In genomic region chr9:109968702-109969450, GRCh38 we compare ENCODE assay signal across 8 cellular contexts.
DNase-seq lines count a peak whose midpoint lies in the region; ATAC-seq, FAIRE-seq and TF ChIP-seq lines count a peak whose summit lies in the region.

No MANE protein-coding gene starts in this region.

- peak; percentile 67; the same call in 2 of the 3 replicates for ATAC-seq in K562
- peak in 1 of 2 donors; percentile 61 for ATAC-seq in lower lobe of right lung
- ATAC-seq in HG03039 (IDR thresholded peaks at IDR 0.05; ENCODE audit: unreplicated experiment) = no peak
- no peak for ATAC-seq in GM19397 (IDR thresholded peaks at IDR 0.05; ENCODE audit: unreplicated experiment)

- peak; percentile 12 for DNase-seq in DMS153 (lab: John Stamatoyannopoulos, UW)
- DNase-seq in HTR-8/SVneo (ENCODE audit: insufficient read length, low spot score) = peak; percentile 29
- DNase-seq in K562 (ENCODE audit: extremely low read depth in 1 of 4, low spot score in 3 of 4) = no peak
- DNase-seq in lower lobe of right lung = no peak
- DNase-seq in tibial artery = no peak
- DNase-seq in COR-L47 (lab: John Stamatoyannopoulos, UW) = no peak

- no peaks in the 10 kb centered on the region for H3K27me3 ChIP-seq in K562 (ENCODE audit: control insufficient read depth in 2 of 2, insufficient read depth in 2 of 2, low read length in 2 of 2)
- H3K27me3 ChIP-seq in lower lobe of right lung (ENCODE audit: low read depth) = no peaks in the 10 kb centered on the region
- H3K27me3 ChIP-seq in tibial artery = no peaks in the 10 kb centered on the region

- intact Hi-C loops in K562 (cut with micrococcal nuclease) = no loop called here
- intact Hi-C loops in lower lobe of right lung (cut with DNase I) = no loop called here
- intact Hi-C loops in tibial artery (cut with DNase I; ENCODE audit: low total_unique reads) = loop anchor here (10.0 kb wide), 1 partner anchor 1096 kb away; no protein-coding TSS in a partner anchor

- H3K9ac ChIP-seq in K562 (ENCODE audit: insufficient read depth in 1 of 2, low read depth in 2 of 2, low read length in 2 of 2) = no peak overlapping the region

- H3K4me1 ChIP-seq in K562 (replicated peaks in 1 of 2; ENCODE audit: control insufficient read depth in 2 of 2, insufficient read depth in 2 of 2, low read length in 2 of 2) = no peaks in the 10 kb centered on the region
- H3K4me1 ChIP-seq in lower lobe of right lung = peaks cover 47% of the 10 kb centered on the region
- H3K4me1 ChIP-seq in tibial artery = peaks cover 0 to 25% (median 7%) of the 10 kb centered on the region in 4 donors

- POLR2A ChIA-PET in K562 (lab: Yijun Ruan, JAX) = interaction anchor here (1.0 kb wide), 1 partner anchor 12 kb away, joined by 3 read pairs; no protein-coding TSS in a partner anchor

- CTCF ChIA-PET in K562 (lab: Yijun Ruan, JAX; ENCODE audit: low intra/inter-chr PET ratio) = no interaction called here

- H4K20me1 ChIP-seq in K562 (replicated peaks; ENCODE audit: control insufficient read depth, insufficient read depth, low read length) = no peaks in the 10 kb centered on the region; the same call in 1 of the 2 replicates

- no peak for TF ChIP-seq EP300 in K562 (IDR thresholded peaks at IDR 0.05; ENCODE audit: low read length)

- no peaks in the 10 kb centered on the region for H3K79me2 ChIP-seq in K562 (ENCODE audit: control insufficient read depth, insufficient read depth, low read length)

- BruUV-seq in K562 (replicated peaks; lab: Mats Ljungman, UMichigan) = no TSS peak

- FAIRE-seq in HTR-8/SVneo (lab: Jason Lieb, UNC) = no peak
- no peak for FAIRE-seq in K562 (lab: Jason Lieb, UNC)

- H3K4me2 ChIP-seq in K562 (ENCODE audit: insufficient read depth, low read length) = no peak overlapping the region

- H3K36me3 ChIP-seq in K562 (ENCODE audit: control insufficient read depth, insufficient read depth, low read length) (no peaks in the 10 kb centered on the region), lower lobe of right lung (no peaks in the 10 kb centered on the region), tibial artery (no peaks in the 10 kb centered on the region)

- H2AFZ ChIP-seq in K562 (ENCODE audit: low read depth, low read length) = no peak overlapping the region

- H3K9me3 ChIP-seq in K562 (replicated peaks; ENCODE audit: control insufficient read depth, insufficient read depth, low read depth, low read length) (no peaks in the 10 kb centered on the region), lower lobe of right lung (no peaks in the 10 kb centered on the region), tibial artery (no peaks in the 10 kb centered on the region)

- no peak for TF ChIP-seq CTCF in K562 (IDR thresholded peaks at IDR 0.05 in 2 of 3, conservative IDR thresholded peaks at IDR 0.05 in 1 of 3; ENCODE audit: insufficient read depth in 2 of 3, low read depth in 1 of 3, low read length in 3 of 3)
- TF ChIP-seq CTCF in lower lobe of right lung (IDR thresholded peaks at IDR 0.05) = peak; percentile 29
- no peak for TF ChIP-seq CTCF in tibial artery (IDR thresholded peaks at IDR 0.05)

- H3K4me3 ChIP-seq in K562 = no peak overlapping the region
- H3K4me3 ChIP-seq in lower lobe of right lung = no peak overlapping the region
- H3K4me3 ChIP-seq in tibial artery = no peak overlapping the region

- TF ChIP-seq POLR2A in K562 (conservative IDR thresholded peaks at IDR 0.05) = no peak

- 1% methylated on average over 9 of the region's 9 CpGs for WGBS in K562 (ENCODE audit: insufficient coverage, low coverage, missing lambda C conversion rate)

- H3K27ac ChIP-seq in K562 (ENCODE audit: extremely low read depth, low read depth, low read length) = no peak overlapping the region
- peak overlapping the region; percentile 64 for H3K27ac ChIP-seq in lower lobe of right lung
- H3K27ac ChIP-seq in tibial artery = peak overlapping the region in 1 of 2 donors; percentile 26

- in situ Hi-C loops in K562 (cut with MboI) = no loop called here

- no peaks in the 10 kb centered on the region for H3K9me1 ChIP-seq in K562 (ENCODE audit: control insufficient read depth, insufficient read depth, low read length)

- TF ChIP-seq RAD21 in K562 (CRISPR knock-in tag; conservative IDR thresholded peaks at IDR 0.05 in 1 of 2, IDR thresholded peaks at IDR 0.05 in 1 of 2) = no peak

TF ChIP-seq in K562, 482 proteins besides CTCF, POLR2A, EP300 and RAD21:
- no peak for TF ChIP-seq PML (IDR thresholded peaks at IDR 0.05; ENCODE audit: low read length)
- no peak for TF ChIP-seq ELK1 (CRISPR knock-in tag; IDR thresholded peaks at IDR 0.05)
- no peak for TF ChIP-seq HDAC6 (IDR thresholded peaks at IDR 0.05; ENCODE audit: low read depth, low read length)
- TF ChIP-seq MAX (CRISPR knock-in tag; IDR thresholded peaks at IDR 0.05) = no peak
- no peak for TF ChIP-seq HSF4 (CRISPR knock-in tag; IDR thresholded peaks at IDR 0.05; ENCODE audit: borderline replicate concordance)
- no peak for TF ChIP-seq ELF2 (CRISPR knock-in tag; IDR thresholded peaks at IDR 0.05)
- TF ChIP-seq ARID1B (IDR thresholded peaks at IDR 0.05) = no peak
- TF ChIP-seq CBFB (CRISPR knock-in tag; IDR thresholded peaks at IDR 0.05) = no peak
- no peak for TF ChIP-seq FOXO4 (CRISPR knock-in tag; IDR thresholded peaks at IDR 0.05)
- no peak for TF ChIP-seq ZFP1 (CRISPR knock-in tag; IDR thresholded peaks at IDR 0.05)
- no peak for TF ChIP-seq ZNF764 (CRISPR knock-in tag; IDR thresholded peaks at IDR 0.05; ENCODE audit: low read depth)
TF ChIP-seq in K562: peak in this region for 0.

Comparison
In these comparisons a context has a peak if more than half of its experiments do, and no peak if none do; other contexts are left out.
1. DNase-seq: peak in DMS153 (single experiment) and HTR-8/SVneo (single experiment); none in K562 (0 of 4), lower lobe of right lung (single experiment), tibial artery (0 of 2) and COR-L47 (single experiment).